Comparison of ENCODE assay signal across 17 cellular contexts in the genomic region with DNA sequence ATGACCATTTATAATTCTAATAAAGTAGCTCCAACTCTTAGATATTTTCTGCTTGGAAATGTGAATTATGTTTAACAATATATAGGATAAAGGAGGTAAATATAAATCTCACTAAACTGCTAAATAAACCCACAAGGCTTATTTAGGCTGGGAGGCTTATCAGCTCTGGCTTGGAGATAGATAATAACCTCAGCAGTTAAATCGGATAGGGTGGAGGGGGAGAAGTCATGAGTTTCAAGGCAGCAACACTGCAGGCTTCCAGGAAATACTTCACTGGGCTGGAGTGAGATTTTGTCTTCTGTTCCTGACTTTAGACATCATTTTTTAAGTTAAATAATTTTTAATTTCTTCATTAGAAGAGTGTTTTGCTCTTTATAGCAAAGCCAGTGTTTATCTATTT.
A peak's percentile ranks its signal among the peaks of the same experiment; 100 is the strongest.
DNase-seq lines count a peak whose midpoint lies in the region; ATAC-seq and TF ChIP-seq lines count a peak whose summit lies in the region.
"Had no signal": no experiment of that assay in that cellular context is flagged by ENCODE, and none has a peak within 500 bp of the region (broad histone marks: within the 10 kb centered on the region; RNA-seq: fewer than 3 reads in every experiment).

No MANE protein-coding gene starts in this region.

- no peak for TF ChIP-seq POLR2A in uterus (IDR thresholded peaks at IDR 0.05)

- TF ChIP-seq CTCF in cardiac muscle cell (IDR thresholded peaks at IDR 0.05; ENCODE audit: low read depth, low read length) (no peak), nephron (IDR thresholded peaks at IDR 0.05; ENCODE audit: unreplicated experiment in 3 of 3) (no peak), uterus (IDR thresholded peaks at IDR 0.05) (no peak), progenitor cell of endocrine pancreas (IDR thresholded peaks at IDR 0.05; ENCODE audit: unreplicated experiment) (no peak)

- DNase-seq in cardiac muscle cell (ENCODE audit: low read depth in 1 of 2, low spot score in 1 of 2) (peak; percentile 5 to 55), Right ventricle myocardium inferior (ENCODE audit: missing footprints) (no peak), left ventricle myocardium superior (no peak), uterus (no peak), progenitor cell of endocrine pancreas (ENCODE audit: low spot score, unreplicated experiment) (no peak)
- DNase-seq in activated CD4-positive, alpha-beta T cell treated with anti-CD3 and anti-CD28 coated beads for 48 hours = no peak
- DNase-seq: activated CD4-positive, alpha-beta T cell treated with anti-CD3 and anti-CD28 coated beads for 1 hour; activated naive CD8-positive, alpha-beta T cell treated with anti-CD3 and anti-CD28 coated beads, Interleukin-2, amount 50 U/mL, for 24 hours; glutamatergic neuron; NCI-H187; NCI-H345; stimulated activated naive B cell treated with anti-CD40 and anti-IgM and Interleukin-4, amounts not matched to agents 10 μg/mL and 1 μg/mL and 100 μg/mL, for 72 hours; T1000; upper lobe of right lung had no signal

- H3K36me3 Mint-ChIP-seq in nephron (ENCODE audit: low read depth) (no peaks in the 10 kb centered on the region), progenitor cell of endocrine pancreas (ENCODE audit: insufficient read depth) (no peaks in the 10 kb centered on the region)
- H3K36me3 Mint-ChIP-seq: stimulated activated naive B cell treated with anti-CD40 and anti-IgM and Interleukin-4, amounts not matched to agents 10 μg/mL and 1 μg/mL and 100 μg/mL, for 72 hours had no signal

- ATAC-seq in Right ventricle myocardium inferior = no peak
- ATAC-seq in left ventricle myocardium superior = peak; percentile 46
- ATAC-seq in HG03196 (IDR thresholded peaks at IDR 0.05; ENCODE audit: unreplicated experiment) = no peak
- ATAC-seq: activated naive CD8-positive, alpha-beta T cell treated with anti-CD3 and anti-CD28 coated beads, Interleukin-2, amount 50 U/mL, for 24 hours; stimulated activated naive B cell treated with anti-CD40 and anti-IgM and Interleukin-4, amounts not matched to agents 10 μg/mL and 1 μg/mL and 100 μg/mL, for 72 hours; upper lobe of right lung had no signal

- H3K4me3 ChIP-seq in cardiac muscle cell = no peak overlapping the region
- no peak overlapping the region for H3K4me3 ChIP-seq in uterus
- H3K4me3 ChIP-seq: upper lobe of right lung had no signal

- H3K4me1 ChIP-seq in cardiac muscle cell (ENCODE audit: low read depth) (peaks cover 8% of the 10 kb centered on the region), uterus (no peaks in the 10 kb centered on the region)

- H3K36me3 ChIP-seq in cardiac muscle cell (no peaks in the 10 kb centered on the region), uterus (no peaks in the 10 kb centered on the region)
- H3K36me3 ChIP-seq: upper lobe of right lung had no signal

- H3K27me3 ChIP-seq in cardiac muscle cell = no peaks in the 10 kb centered on the region
- no peaks in the 10 kb centered on the region for H3K27me3 ChIP-seq in uterus
- H3K27me3 ChIP-seq: upper lobe of right lung had no signal

- H3K9me3 Mint-ChIP-seq in nephron (no peaks in the 10 kb centered on the region), progenitor cell of endocrine pancreas (ENCODE audit: low read depth) (no peaks in the 10 kb centered on the region)
- H3K9me3 Mint-ChIP-seq: activated naive CD8-positive, alpha-beta T cell treated with anti-CD3 and anti-CD28 coated beads, Interleukin-2, amount 50 U/mL, for 24 hours; stimulated activated naive B cell treated with anti-CD40 and anti-IgM and Interleukin-4, amounts not matched to agents 10 μg/mL and 1 μg/mL and 100 μg/mL, for 72 hours had no signal

- H3K27ac ChIP-seq in cardiac muscle cell (no peak overlapping the region), uterus (peak overlapping the region; percentile 56 to 82)
- H3K27ac ChIP-seq: HL-60, upper lobe of right lung had no signal

- H3K4me3 Mint-ChIP-seq in nephron (no peak overlapping the region), progenitor cell of endocrine pancreas (ENCODE audit: low read depth) (no peak overlapping the region)
- H3K4me3 Mint-ChIP-seq: activated naive CD8-positive, alpha-beta T cell treated with anti-CD3 and anti-CD28 coated beads, Interleukin-2, amount 50 U/mL, for 24 hours; stimulated activated naive B cell treated with anti-CD40 and anti-IgM and Interleukin-4, amounts not matched to agents 10 μg/mL and 1 μg/mL and 100 μg/mL, for 72 hours had no signal

- H3K9me3 ChIP-seq in cardiac muscle cell (ENCODE audit: low read depth) = no peaks in the 10 kb centered on the region
- H3K9me3 ChIP-seq in uterus = no peaks in the 10 kb centered on the region
- H3K9me3 ChIP-seq: upper lobe of right lung had no signal

- H3K4me1 Mint-ChIP-seq in nephron (peaks cover 24% of the 10 kb centered on the region), progenitor cell of endocrine pancreas (ENCODE audit: low read depth) (peaks cover 4% of the 10 kb centered on the region)
- H3K4me1 Mint-ChIP-seq: stimulated activated naive B cell treated with anti-CD40 and anti-IgM and Interleukin-4, amounts not matched to agents 10 μg/mL and 1 μg/mL and 100 μg/mL, for 72 hours had no signal

- peak overlapping the region; percentile 85 to 98 (median 91) for H3K27ac Mint-ChIP-seq in nephron
- no peak overlapping the region for H3K27ac Mint-ChIP-seq in progenitor cell of endocrine pancreas
- H3K27ac Mint-ChIP-seq: activated naive CD8-positive, alpha-beta T cell treated with anti-CD3 and anti-CD28 coated beads, Interleukin-2, amount 50 U/mL, for 24 hours; stimulated activated naive B cell treated with anti-CD40 and anti-IgM and Interleukin-4, amounts not matched to agents 10 μg/mL and 1 μg/mL and 100 μg/mL, for 72 hours had no signal

- intact Hi-C loops in Right ventricle myocardium inferior (cut with DNase I) = no loop called here
- intact Hi-C loops in left ventricle myocardium superior (cut with micrococcal nuclease) = no loop called here
- intact Hi-C loops in uterus (cut with DNase I; ENCODE audit: low total_unique reads) = no loop called here

- H3K27me3 Mint-ChIP-seq in nephron (ENCODE audit: low read depth) (no peaks in the 10 kb centered on the region), progenitor cell of endocrine pancreas (no peaks in the 10 kb centered on the region)
- H3K27me3 Mint-ChIP-seq: stimulated activated naive B cell treated with anti-CD40 and anti-IgM and Interleukin-4, amounts not matched to agents 10 μg/mL and 1 μg/mL and 100 μg/mL, for 72 hours had no signal

Comparison
In these comparisons a context has a peak if more than half of its experiments do, and no peak if none do; other contexts are left out.
1. DNase-seq: peak in cardiac muscle cell (2 of 2); none in Right ventricle myocardium inferior (single experiment), left ventricle myocardium superior (single experiment), uterus (0 of 2), activated CD4-positive, alpha-beta T cell treated with anti-CD3 and anti-CD28 coated beads for 48 hours (single experiment) and progenitor cell of endocrine pancreas (single experiment).